In genomic region chr1:179719272-179719671, GRCh38 we compare ENCODE assay signal across 9 cellular contexts. TPM values are rescaled to one million over a fixed set of nuclear protein-coding genes. Genes with fewer than 3 reads are reported as not detected.
"Had no signal": no experiment of that assay in that cellular context is flagged by ENCODE, and none has a peak within 500 bp of the region (broad histone marks: within the 10 kb centered on the region; RNA-seq: fewer than 3 reads in every experiment).

No MANE protein-coding gene starts in this region.

- DNase-seq: GDM1, GF-D8 had no signal

- FAIRE-seq: G401.6, GM12878, GM12891, GM12892, GM18507, GM19239 had no signal

- ATAC-seq: GM12878 had no signal

- H3K4me3 ChIP-seq: GM12878 had no signal

RNA-seq across cellular contexts. Expression of gene FAM163A, which starts 23.8 kb away (rescaled TPM):
- total RNA-seq: G401, GM12878 had no signal
- polyA plus RNA-seq: GM12878 had no signal
